In genomic region chr5:67372887-67373286, GRCh38 we compare ENCODE assay signal across 24 cellular contexts.
DNase-seq lines count a peak whose midpoint lies in the region; ATAC-seq, FAIRE-seq and TF ChIP-seq lines count a peak whose summit lies in the region.
"Had no signal": no experiment of that assay in that cellular context is flagged by ENCODE, and none has a peak within 500 bp of the region (broad histone marks: within the 10 kb centered on the region; RNA-seq: fewer than 3 reads in every experiment).

No MANE protein-coding gene starts in this region.

- no peak for DNase-seq in HepG2 (ENCODE audit: low spot score)
- DNase-seq in left lobe of liver (ENCODE audit: low spot score), result no peak
- DNase-seq in mesendoderm, result peak; percentile 20
- no peak for DNase-seq in NCI-H446 treated with DMSO at 0.1 percent for 48 hours (lab: John Stamatoyannopoulos, UW)
- no peak for DNase-seq in T-helper 17 cell
- DNase-seq: AML-193; Caco-2; Calu3; CD4-positive, alpha-beta T cell; CD8-positive, alpha-beta T cell; DND-41; EL; GDM1 had no signal

- H2AFZ ChIP-seq in HepG2 (ENCODE audit: low read length), result no peak overlapping the region

- TF ChIP-seq RAD21 in liver (IDR thresholded peaks at IDR 0.05) (no peak), HepG2 (CRISPR knock-in tag; IDR thresholded peaks at IDR 0.05) (no peak)

- CTCF ChIA-PET in HepG2 (lab: Yijun Ruan, JAX; ENCODE audit: low intra/inter-chr PET ratio, low total read pairs), result no interaction called here

- H3K27me3 Mint-ChIP-seq in T-helper 17 cell, result peaks cover 12% of the 10 kb centered on the region

- H3K79me2 ChIP-seq in HepG2 (ENCODE audit: insufficient read depth, low read length) (no peaks in the 10 kb centered on the region), mesendoderm (ENCODE audit: control insufficient read depth, insufficient read depth, low read length) (no peaks in the 10 kb centered on the region)

- H3K36me3 Mint-ChIP-seq in T-helper 17 cell (ENCODE audit: low read depth), result peaks cover 2% of the 10 kb centered on the region
- H3K36me3 Mint-ChIP-seq: CD8-positive, alpha-beta T cell had no signal

- 48% methylated on average over 1 of the region's 1 CpG for WGBS in liver
- 44% methylated on average over 1 of the region's 1 CpG for WGBS in HepG2 (ENCODE audit: low lambda C conversion rate)
- WGBS in mesendoderm (ENCODE audit: extremely low coverage, insufficient coverage, low lambda C conversion rate), result no CpG with 5 or more reads among the region's 1 CpG

- H3K4me1 Mint-ChIP-seq in T-helper 17 cell, result peaks cover 7% of the 10 kb centered on the region
- H3K4me1 Mint-ChIP-seq: B cell had no signal

- in situ Hi-C loops in HepG2 (cut with HindIII; ENCODE audit: extremely low pct_ligation_motif_present, low pct_unique_long_range_greater_than_20kb), result no loop called here

- no peak overlapping the region for H3K27ac ChIP-seq in liver (ENCODE audit: low read depth in 1 of 2, low read length in 2 of 2)
- H3K27ac ChIP-seq in HepG2 (ENCODE audit: extremely low read length, insufficient read depth, low read length), result no peak overlapping the region
- H3K27ac ChIP-seq in mesendoderm (ENCODE audit: low read depth, low read length), result no peak overlapping the region
- H3K27ac ChIP-seq: 22Rv1; A549; BLaER1 treated with 17β-estradiol and CSF1 and Interleukin-3, amounts not matched to agents 10 nM and 100 nM; C4-2B had no signal

- FAIRE-seq in HepG2 (lab: Jason Lieb, UNC), result no peak
- FAIRE-seq: A549, D721Med, GM12878, GM12892, GM18507, GM19239 had no signal

- ATAC-seq in HepG2, result no peak
- peak; percentile 29 for ATAC-seq in left lobe of liver
- no peak for ATAC-seq in T-helper 17 cell
- ATAC-seq: A549; CD8-positive, alpha-beta T cell; GM12878 had no signal

- no peak overlapping the region for H3K4me3 ChIP-seq in liver (ENCODE audit: low read depth in 1 of 3, low read length in 3 of 3)
- no peak overlapping the region for H3K4me3 ChIP-seq in HepG2 (replicated peaks in 1 of 3; ENCODE audit: insufficient read depth in 1 of 3, low read depth in 2 of 3, low read length in 3 of 3)
- H3K4me3 ChIP-seq in mesendoderm (ENCODE audit: low read length), result no peak overlapping the region
- H3K4me3 ChIP-seq: A549; BLaER1 treated with 17β-estradiol and CSF1 and Interleukin-3, amounts not matched to agents 10 nM and 100 nM; GM12878 had no signal

- TF ChIP-seq EP300 in HepG2 (IDR thresholded peaks at IDR 0.05; ENCODE audit: low read depth in 2 of 2, low read length in 2 of 2) (no peak), HepG2 (CRISPR knock-in tag; IDR thresholded peaks at IDR 0.05; ENCODE audit: borderline replicate concordance) (no peak)

- TF ChIP-seq CTCF in liver (IDR thresholded peaks at IDR 0.05; ENCODE audit: low read depth, low read length, missing input control) (no peak), HepG2 (CRISPR knock-in tag; IDR thresholded peaks at IDR 0.05) (no peak)

- no peak overlapping the region for H3K4me3 Mint-ChIP-seq in T-helper 17 cell
- H3K4me3 Mint-ChIP-seq: B cell; CD4-positive, alpha-beta T cell; CD8-positive, alpha-beta T cell had no signal

- H2BK5ac ChIP-seq in mesendoderm (ENCODE audit: low read length), result no peak overlapping the region

- H2AK5ac ChIP-seq in mesendoderm (ENCODE audit: low read length), result no peak overlapping the region

- H3K18ac ChIP-seq in mesendoderm (ENCODE audit: low read length), result no peak overlapping the region

- H3K4ac ChIP-seq in mesendoderm (ENCODE audit: low read depth, low read length), result no peak overlapping the region

- H3K23ac ChIP-seq in mesendoderm (ENCODE audit: low read length), result no peak overlapping the region

- POLR2A ChIA-PET in HepG2 (lab: Yijun Ruan, JAX), result no interaction called here

- BruUV-seq in HepG2 (replicated peaks; lab: Mats Ljungman, UMichigan), result no TSS peak

- H3K27me3 ChIP-seq in liver (ENCODE audit: control insufficient read depth in 4 of 4, insufficient read depth in 4 of 4, low read length in 3 of 4) (no peaks in the 10 kb centered on the region), HepG2 (ENCODE audit: control insufficient read depth in 1 of 2, insufficient read depth in 2 of 2, low read length in 2 of 2) (no peaks in the 10 kb centered on the region; a peak in 1 of 5 replicates), mesendoderm (ENCODE audit: insufficient read depth, low read length, poor library complexity) (no peaks in the 10 kb centered on the region)
- H3K27me3 ChIP-seq: BLaER1 treated with 17β-estradiol and CSF1 and Interleukin-3, amounts not matched to agents 10 nM and 100 nM had no signal

- TF ChIP-seq POLR2A in HepG2 (IDR thresholded peaks at IDR 0.05; ENCODE audit: insufficient read depth in 1 of 2, low read depth in 2 of 2, low read length in 2 of 2), result no peak

- no peaks in the 10 kb centered on the region for H3K79me1 ChIP-seq in mesendoderm (ENCODE audit: low read length)

- no peaks in the 10 kb centered on the region for H3K36me3 ChIP-seq in liver (ENCODE audit: control insufficient read depth in 4 of 4, insufficient read depth in 3 of 4, low read depth in 1 of 4, low read length in 3 of 4)
- H3K36me3 ChIP-seq in HepG2 (replicated peaks in 1 of 2; ENCODE audit: control insufficient read depth in 1 of 2, insufficient read depth in 2 of 2, low read length in 2 of 2), result no peaks in the 10 kb centered on the region
- no peaks in the 10 kb centered on the region for H3K36me3 ChIP-seq in mesendoderm (ENCODE audit: control insufficient read depth, insufficient read depth, low read length)
- H3K36me3 ChIP-seq: BLaER1 treated with 17β-estradiol and CSF1 and Interleukin-3, amounts not matched to agents 10 nM and 100 nM had no signal

- no peak overlapping the region for H2BK120ac ChIP-seq in mesendoderm (ENCODE audit: low read depth, low read length)

- H3K4me1 ChIP-seq in liver (ENCODE audit: control insufficient read depth in 4 of 4, insufficient read depth in 4 of 4, low read length in 3 of 4), result peaks cover 4 to 20% (median 16%) of the 10 kb centered on the region in 4 donors
- H3K4me1 ChIP-seq in HepG2 (ENCODE audit: insufficient read depth, low read length), result no peaks in the 10 kb centered on the region
- H3K4me1 ChIP-seq in mesendoderm (ENCODE audit: control insufficient read depth, low read depth, low read length), result no peaks in the 10 kb centered on the region
- H3K4me1 ChIP-seq: A549; BLaER1 treated with 17β-estradiol and CSF1 and Interleukin-3, amounts not matched to agents 10 nM and 100 nM; Caco-2 had no signal

- H4K5ac ChIP-seq in mesendoderm (ENCODE audit: low read length), result no peak overlapping the region

- no peaks in the 10 kb centered on the region for H3K9me3 ChIP-seq in liver (ENCODE audit: control insufficient read depth in 4 of 4, low read length in 3 of 4)
- H3K9me3 ChIP-seq in HepG2 (ENCODE audit: low read length), result no peaks in the 10 kb centered on the region
- H3K9me3 ChIP-seq in T-helper 17 cell (ENCODE audit: control insufficient read depth, low read length, poor library complexity, severe bottlenecking), result no peaks in the 10 kb centered on the region
- H3K9me3 ChIP-seq: A549, Caco-2 had no signal

- no peaks in the 10 kb centered on the region for H4K20me1 ChIP-seq in HepG2 (ENCODE audit: insufficient read depth, low read length)
- H4K20me1 ChIP-seq: BLaER1 treated with 17β-estradiol and CSF1 and Interleukin-3, amounts not matched to agents 10 nM and 100 nM had no signal

- no peak overlapping the region for H3K27ac Mint-ChIP-seq in T-helper 17 cell
- H3K27ac Mint-ChIP-seq: B cell; CD4-positive, alpha-beta T cell; CD8-positive, alpha-beta T cell had no signal

- no peak overlapping the region for H3K56ac ChIP-seq in mesendoderm (ENCODE audit: low read length)

- intact Hi-C loops in HepG2 (cut with micrococcal nuclease; ENCODE audit: unreplicated experiment), result no loop called here

- H2BK15ac ChIP-seq in mesendoderm (replicated peaks; ENCODE audit: low read depth), result no peak overlapping the region

- no peak overlapping the region for H3K4me2 ChIP-seq in HepG2 (ENCODE audit: low read depth, low read length)
- H3K4me2 ChIP-seq in mesendoderm (ENCODE audit: low read length), result no peak overlapping the region
- H3K4me2 ChIP-seq: A549; BLaER1 treated with 17β-estradiol and CSF1 and Interleukin-3, amounts not matched to agents 10 nM and 100 nM had no signal

- no peak overlapping the region for H4K8ac ChIP-seq in mesendoderm (ENCODE audit: low read depth, low read length)

- H3K9ac ChIP-seq in liver (ENCODE audit: low read depth in 1 of 2, low read length in 2 of 2) (no peak overlapping the region), HepG2 (ENCODE audit: insufficient read depth, low read depth, low read length) (no peak overlapping the region), mesendoderm (ENCODE audit: low read length) (no peak overlapping the region)
- H3K9ac ChIP-seq: BLaER1 treated with 17β-estradiol and CSF1 and Interleukin-3, amounts not matched to agents 10 nM and 100 nM had no signal

TF ChIP-seq in liver, 16 proteins besides CTCF, POLR2A, EP300 and RAD21:
- peak in 1 of 2 donors; percentile 17 for TF ChIP-seq HNF4A (conservative IDR thresholded peaks at IDR 0.05)
- TF ChIP-seq HNF4G (IDR thresholded peaks at IDR 0.05), result no peak
- no peak for TF ChIP-seq ATF3 (IDR thresholded peaks at IDR 0.05)
- peak; percentile 5 for TF ChIP-seq YY1 (IDR thresholded peaks at IDR 0.05)

TF ChIP-seq in HepG2, 621 proteins besides CTCF, POLR2A, EP300 and RAD21 (continues in another document):
- TF ChIP-seq TRIM22 (IDR thresholded peaks at IDR 0.05) (no peak), LCORL (IDR thresholded peaks at IDR 0.05) (no peak), LCORL (CRISPR knock-in tag; IDR thresholded peaks at IDR 0.05) (no peak), NFIB (CRISPR knock-in tag; IDR thresholded peaks at IDR 0.05; ENCODE audit: borderline replicate concordance) (no peak), HNRNPK (IDR thresholded peaks at IDR 0.05; ENCODE audit: low read depth, low read length, poor library complexity, severe bottlenecking) (no peak), MTA1 (CRISPR knock-in tag; IDR thresholded peaks at IDR 0.05; ENCODE audit: borderline replicate concordance) (no peak), RNF2 (conservative IDR thresholded peaks at IDR 0.05; ENCODE audit: low read depth) (no peak), FLYWCH1 (CRISPR knock-in tag; IDR thresholded peaks at IDR 0.05) (no peak)
